ENCODE assay signal across 28 cellular contexts in the genomic region with DNA sequence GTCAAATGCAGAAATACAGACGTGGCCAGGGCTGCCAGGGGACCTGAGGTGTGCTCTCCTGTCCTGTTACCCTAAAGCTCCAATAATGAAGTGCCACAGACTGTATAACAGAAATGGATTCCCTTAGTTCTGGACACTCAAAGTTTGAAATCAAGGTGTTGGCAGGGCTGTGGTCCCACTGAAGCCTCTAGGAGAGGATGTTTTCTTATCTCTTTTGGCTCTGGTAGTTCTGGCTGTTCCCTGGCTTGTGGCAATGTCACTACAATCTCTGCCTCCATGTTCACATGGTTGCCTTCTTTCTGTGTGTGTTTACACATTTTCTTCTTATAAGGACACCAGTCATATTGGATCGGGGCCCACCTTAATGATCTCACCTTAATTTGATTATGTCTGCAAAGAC.
"Had no signal": no experiment of that assay in that cellular context is flagged by ENCODE, and none has a peak within 500 bp of the region (broad histone marks: within the 10 kb centered on the region; RNA-seq: fewer than 3 reads in every experiment).

No MANE protein-coding gene starts in this region.

- H3K4me1 ChIP-seq: ascending aorta had no signal

- H3K27ac ChIP-seq: ascending aorta, KMS-11, RWPE1 had no signal

- H3K27me3 ChIP-seq: ascending aorta, body of pancreas, MG63, Peyer's patch had no signal

- H3K4me3 ChIP-seq: ascending aorta, body of pancreas, MG63, Peyer's patch had no signal

- H3K9me3 ChIP-seq: ascending aorta, body of pancreas, Peyer's patch had no signal

- FAIRE-seq: TTC549 had no signal

- ATAC-seq: activated naive CD4-positive, alpha-beta T cell treated with anti-CD3 and anti-CD28 coated beads, Interleukin-2, amount 50 U/mL, for 72 hours; activated naive CD8-positive, alpha-beta T cell treated with anti-CD3 and anti-CD28 coated beads, Interleukin-2, amount 50 U/mL, for 24 hours; activated T-cell treated with anti-CD3 and anti-CD28 coated beads, Interleukin-2, amount 50 U/mL, for 4 hours; T-cell had no signal

- H3K36me3 ChIP-seq: ascending aorta, MG63, Peyer's patch had no signal

- H3K9ac ChIP-seq: KMS-11 had no signal

- H3K4me2 ChIP-seq: KMS-11 had no signal

- DNase-seq: activated CD4-positive, alpha-beta memory T cell treated with anti-CD3 and anti-CD28 coated beads for 36 hours; activated CD4-positive, alpha-beta T cell treated with anti-CD3 and anti-CD28 coated beads, Interleukin-2, amount 10 ng/mL, durations not matched to agents 7 days and 5 days; activated CD4-positive, CD25-positive, alpha-beta regulatory T cell; activated CD8-positive, alpha-beta memory T cell treated with anti-CD3 and anti-CD28 coated beads for 24 hours; activated effector memory CD4-positive, alpha-beta T cell treated with anti-CD3 and anti-CD28 coated beads, Interleukin-2, amount 50 U/mL, for 16 hours; activated naive CD4-positive, alpha-beta T cell treated with Interleukin-2 at 50 U/mL for 16 hours; activated naive CD8-positive, alpha-beta T cell treated with anti-CD3 and anti-CD28 coated beads, Interleukin-2, amount 50 U/mL, for 24 hours; activated T-cell treated with anti-CD3 and anti-CD28 coated beads, Interleukin-2, amount 50 U/mL, for 4 hours; amniotic stem cell; MG63; MV-4-11; NCI-H1092 treated with DMSO at 0.1 percent for 48 hours; NCI-H1417 treated with DMSO at 0.1 percent for 48 hours; NCI-H1694; NCI-H2029; NCI-H2107; NCI-H526; NCI-H774; SHP77 treated with DMSO at 0.1 percent for 48 hours; T-cell; T1000 had no signal
